26 cellular contexts compared by ENCODE assay signal in genomic region chr4:48669086-48669485, GRCh38.
A peak's percentile ranks its signal among the peaks of the same experiment; 100 is the strongest.
DNase-seq lines count a peak whose midpoint lies in the region; ATAC-seq, FAIRE-seq and TF ChIP-seq lines count a peak whose summit lies in the region.
"Had no signal": no experiment of that assay in that cellular context is flagged by ENCODE, and none has a peak within 500 bp of the region (broad histone marks: within the 10 kb centered on the region; RNA-seq: fewer than 3 reads in every experiment).

No MANE protein-coding gene starts in this region.

- TF ChIP-seq CTCF in keratinocyte (optimal IDR thresholded peaks at IDR 0.05 in 1 of 3, IDR thresholded peaks at IDR 0.05 in 1 of 3, conservative IDR thresholded peaks at IDR 0.05 in 1 of 3; ENCODE audit: extremely low read depth in 1 of 3, insufficient read depth in 2 of 3, low read length in 3 of 3): no peak
- no peak for TF ChIP-seq CTCF in smooth muscle cell (IDR thresholded peaks at IDR 0.05; ENCODE audit: borderline replicate concordance, insufficient read depth, poor library complexity, severe bottlenecking)

- WGBS in smooth muscle cell (ENCODE audit: low lambda C conversion rate): 88% methylated on average over 3 of the region's 3 CpGs

- H3K9me3 ChIP-seq in keratinocyte (ENCODE audit: control insufficient read depth, low read depth, low read length) (no peaks in the 10 kb centered on the region), smooth muscle cell (replicated peaks; ENCODE audit: low read depth) (no peaks in the 10 kb centered on the region)
- H3K9me3 ChIP-seq: ascending aorta, SJCRH30 had no signal

- ATAC-seq in activated T-helper 17 cell treated with anti-CD3 and anti-CD28 coated beads, Interleukin-2, amount 50 U/mL, for 72 hours (replicated peaks): no peak
- ATAC-seq in HG03520 (IDR thresholded peaks at IDR 0.05; ENCODE audit: unreplicated experiment): no peak

- no peak overlapping the region for H3K9ac ChIP-seq in keratinocyte (ENCODE audit: control insufficient read depth, extremely low read depth, insufficient read depth, low read length)
- H3K9ac ChIP-seq in smooth muscle cell (ENCODE audit: low read depth): no peak overlapping the region
- H3K9ac ChIP-seq: KMS-11 had no signal

- H3K9me1 ChIP-seq in keratinocyte (ENCODE audit: control insufficient read depth, extremely low read depth, insufficient read depth, low read length): no peaks in the 10 kb centered on the region

- no peaks in the 10 kb centered on the region for H3K27me3 Mint-ChIP-seq in activated T-helper 17 cell treated with anti-CD3 and anti-CD28 coated beads, Interleukin-2, amount 50 U/mL, for 72 hours
- H3K27me3 Mint-ChIP-seq: activated CD4-positive, alpha-beta memory T cell treated with anti-CD3 and anti-CD28 coated beads for 36 hours; activated naive CD8-positive, alpha-beta T cell treated with anti-CD3 and anti-CD28 coated beads for 36 hours; progenitor cell of endocrine pancreas had no signal

- H3K79me2 ChIP-seq in keratinocyte (ENCODE audit: control insufficient read depth, insufficient read depth, low read length) (peaks cover 46% of the 10 kb centered on the region), smooth muscle cell (ENCODE audit: low read depth) (peaks cover 27% of the 10 kb centered on the region)

- H3K36me3 Mint-ChIP-seq in activated T-helper 17 cell treated with anti-CD3 and anti-CD28 coated beads, Interleukin-2, amount 50 U/mL, for 72 hours (ENCODE audit: low read depth): peaks cover 7% of the 10 kb centered on the region

- H3K27ac ChIP-seq in keratinocyte (ENCODE audit: control insufficient read depth, insufficient read depth, low read length): no peak overlapping the region
- peak overlapping the region; percentile 34 for H3K27ac ChIP-seq in smooth muscle cell (ENCODE audit: low read depth)
- H3K27ac ChIP-seq: KMS-11, SJCRH30 had no signal

- H3K27me3 ChIP-seq in keratinocyte (ENCODE audit: control insufficient read depth, extremely low read depth, insufficient read depth, low read length): no peaks in the 10 kb centered on the region
- H3K27me3 ChIP-seq in smooth muscle cell (ENCODE audit: low read depth): no peaks in the 10 kb centered on the region
- H3K27me3 ChIP-seq: ascending aorta, heart right ventricle, SJCRH30 had no signal

- dilution Hi-C loops in keratinocyte (cut with MboI; ENCODE audit: extremely low pct_ligation_motif_present, low sequenced_read_pairs): no loop called here

- no peaks in the 10 kb centered on the region for H3K9me3 Mint-ChIP-seq in activated T-helper 17 cell treated with anti-CD3 and anti-CD28 coated beads, Interleukin-2, amount 50 U/mL, for 72 hours

- peak overlapping the region; percentile 75 for H3K4me2 ChIP-seq in keratinocyte (ENCODE audit: control insufficient read depth, extremely low read depth, insufficient read depth, low read depth, low read length)
- H3K4me2 ChIP-seq in smooth muscle cell: no peak overlapping the region
- H3K4me2 ChIP-seq: KMS-11 had no signal

- no peaks in the 10 kb centered on the region for H4K20me1 ChIP-seq in keratinocyte (ENCODE audit: control insufficient read depth, extremely low read depth, insufficient read depth, low read length)
- peaks cover 63% of the 10 kb centered on the region for H4K20me1 ChIP-seq in smooth muscle cell (ENCODE audit: low read depth)

- H3K4me1 ChIP-seq in keratinocyte (ENCODE audit: control insufficient read depth, extremely low read depth, insufficient read depth, low read length) (peaks cover 36% of the 10 kb centered on the region), smooth muscle cell (ENCODE audit: low read depth) (no peaks in the 10 kb centered on the region)
- H3K4me1 ChIP-seq: SJCRH30 had no signal

- no peak for FAIRE-seq in keratinocyte (lab: Jason Lieb, UNC)

- H2AFZ ChIP-seq in keratinocyte (ENCODE audit: control insufficient read depth, low read length): no peak overlapping the region
- H2AFZ ChIP-seq in smooth muscle cell (ENCODE audit: low read depth): no peak overlapping the region

- H3K4me3 Mint-ChIP-seq in activated T-helper 17 cell treated with anti-CD3 and anti-CD28 coated beads, Interleukin-2, amount 50 U/mL, for 72 hours: no peak overlapping the region
- H3K4me3 Mint-ChIP-seq: activated CD4-positive, alpha-beta memory T cell treated with anti-CD3 and anti-CD28 coated beads for 36 hours; activated naive CD8-positive, alpha-beta T cell treated with anti-CD3 and anti-CD28 coated beads for 36 hours had no signal

- H3K27ac Mint-ChIP-seq in activated T-helper 17 cell treated with anti-CD3 and anti-CD28 coated beads, Interleukin-2, amount 50 U/mL, for 72 hours: peak overlapping the region; percentile 51
- H3K27ac Mint-ChIP-seq: activated CD4-positive, alpha-beta memory T cell treated with anti-CD3 and anti-CD28 coated beads for 36 hours; activated naive CD8-positive, alpha-beta T cell treated with anti-CD3 and anti-CD28 coated beads for 36 hours; progenitor cell of endocrine pancreas had no signal

- H3K36me3 ChIP-seq in keratinocyte (ENCODE audit: control insufficient read depth in 2 of 2, extremely low read depth in 1 of 2, insufficient read depth in 2 of 2, low read length in 2 of 2) (no peaks in the 10 kb centered on the region), smooth muscle cell (ENCODE audit: low read depth) (no peaks in the 10 kb centered on the region)
- H3K36me3 ChIP-seq: ascending aorta, heart right ventricle, SJCRH30 had no signal

- no peak overlapping the region for H3K4me3 ChIP-seq in keratinocyte (ENCODE audit: control insufficient read depth in 2 of 3, extremely low read depth in 1 of 3, insufficient read depth in 2 of 3, low read depth in 1 of 3, low read length in 3 of 3)
- H3K4me3 ChIP-seq in smooth muscle cell: no peak overlapping the region
- H3K4me3 ChIP-seq: ascending aorta, heart right ventricle, SJCRH30, skin epidermis had no signal

- no peaks in the 10 kb centered on the region for H3F3A ChIP-seq in smooth muscle cell (ENCODE audit: low read depth)

- DNase-seq in NCI-H510A treated with DMSO at 0.1 percent for 48 hours (lab: John Stamatoyannopoulos, UW): peak; percentile 32
- DNase-seq in NCI-H510A (lab: John Stamatoyannopoulos, UW): no peak
- no peak for DNase-seq in keratinocyte (ENCODE audit: low read depth, low spot score)
- DNase-seq in smooth muscle cell (lab: John Stamatoyannopoulos, UW; ENCODE audit: unreplicated experiment): no peak
- DNase-seq in dermis blood vessel endothelial cell: no peak
- no peak for DNase-seq in MV-4-11 (lab: John Stamatoyannopoulos, UW)
- DNase-seq: activated CD4-positive, alpha-beta memory T cell treated with anti-CD3 and anti-CD28 coated beads for 36 hours; activated effector memory CD4-positive, alpha-beta T cell treated with Interleukin-2 at 50 U/mL for 16 hours; activated naive CD8-positive, alpha-beta T cell treated with anti-CD3 and anti-CD28 coated beads for 36 hours; AML-193; foreskin fibroblast; GF-D8; GOT3; heart right ventricle; left ventricle myocardium superior; NCI-H1930; NCI-H446; NK-92 treated with Interleukin-12 subunit alpha and Interleukin-12 subunit beta, amount 100 ng/mL, for 24 hours; SJCRH30; stimulated activated CD4-positive, alpha-beta T cell treated with anti-CD3 and anti-CD28 coated beads, Interleukin-2, amount 100 ng/mL, for 24 hours had no signal

- H3K4me1 Mint-ChIP-seq in activated T-helper 17 cell treated with anti-CD3 and anti-CD28 coated beads, Interleukin-2, amount 50 U/mL, for 72 hours: peaks cover 23% of the 10 kb centered on the region
